Comparison of ENCODE assay signal across 12 cellular contexts in genomic region chr22:46104170-46104880, GRCh38. TPM values are rescaled to one million over a fixed set of nuclear protein-coding genes. Genes with fewer than 3 reads are reported as not detected.
DNase-seq lines count a peak whose midpoint lies in the region; ATAC-seq and TF ChIP-seq lines count a peak whose summit lies in the region.
"Had no signal": no experiment of that assay in that cellular context is flagged by ENCODE, and none has a peak within 500 bp of the region (broad histone marks: within the 10 kb centered on the region; RNA-seq: fewer than 3 reads in every experiment).

No MANE protein-coding gene starts in this region.

- H3K27ac ChIP-seq in ACC112 (ENCODE audit: low read depth, low read length): peak overlapping the region; percentile 63; the same call in 1 of the 2 replicates
- H3K27ac ChIP-seq in heart right ventricle: peak overlapping the region; percentile 75 to 94 (median 86)
- peak overlapping the region; percentile 89 to 91 for H3K27ac ChIP-seq in prostate gland

- H3K79me2 ChIP-seq in ACC112 (ENCODE audit: control insufficient read depth, insufficient read depth, low read length, unreplicated experiment): peaks cover 44% of the 10 kb centered on the region
- H3K79me2 ChIP-seq: hepatocyte had no signal

- H3K4me3 ChIP-seq in ACC112 (ENCODE audit: low read depth, low read length): no peak overlapping the region
- peak overlapping the region in 4 of 10 donors; percentile 1 to 28 (median 14) for H3K4me3 ChIP-seq in heart right ventricle
- no peak overlapping the region for H3K4me3 ChIP-seq in prostate gland
- H3K4me3 ChIP-seq: hepatocyte had no signal

- no peaks in the 10 kb centered on the region for H3K9me3 Mint-ChIP-seq in naive thymus-derived CD8-positive, alpha-beta T cell

- 57 to 78% methylated on average over 40 of the region's 40 CpGs for WGBS in heart right ventricle, 2 donors
- WGBS in prostate gland: 47% methylated on average over 30 of the region's 40 CpGs

- no peak for TF ChIP-seq POLR2A in prostate gland (IDR thresholded peaks at IDR 0.05)

- H3K4me1 ChIP-seq in ACC112 (ENCODE audit: control insufficient read depth, insufficient read depth, low read length, unreplicated experiment): peaks cover 38% of the 10 kb centered on the region
- peaks cover 71 to 100% (median 83%) of the 10 kb centered on the region in 9 donors for H3K4me1 ChIP-seq in heart right ventricle
- H3K4me1 ChIP-seq in prostate gland (replicated peaks): peaks cover 65% of the 10 kb centered on the region

- POLR2A ChIA-PET in naive thymus-derived CD8-positive, alpha-beta T cell (lab: Charles Lee): no interaction called here

- TF ChIP-seq CTCF in heart right ventricle (IDR thresholded peaks at IDR 0.05): no peak
- no peak for TF ChIP-seq CTCF in prostate gland (IDR thresholded peaks at IDR 0.05)

- peaks cover 0 to 13% (median 2%) of the 10 kb centered on the region in 3 donors for H3K36me3 Mint-ChIP-seq in naive thymus-derived CD8-positive, alpha-beta T cell

- intact Hi-C loops in heart right ventricle (cut with DNase I) (loop anchor here in 1 of 10 donors (2.0 kb wide), 1 partner anchor 16 kb away; no protein-coding TSS in a partner anchor), prostate gland (cut with DNase I) (no loop called here)

- H3K36me3 ChIP-seq in ACC112 (ENCODE audit: insufficient read depth, low read length) (no peaks in the 10 kb centered on the region), heart right ventricle (peaks cover 0 to 99% (median 35%) of the 10 kb centered on the region in 9 donors), prostate gland (peaks cover 0 to 14% of the 10 kb centered on the region in 2 donors)

- H3K27me3 ChIP-seq in ACC112 (ENCODE audit: insufficient read depth, low read length) (no peaks in the 10 kb centered on the region), heart right ventricle (no peaks in the 10 kb centered on the region), prostate gland (replicated peaks; ENCODE audit: insufficient read depth) (no peaks in the 10 kb centered on the region)
- H3K27me3 ChIP-seq: hepatocyte had no signal

- no peak overlapping the region for H3K4me3 Mint-ChIP-seq in naive thymus-derived CD8-positive, alpha-beta T cell

- no peaks in the 10 kb centered on the region for H3K9me3 ChIP-seq in heart right ventricle
- no peaks in the 10 kb centered on the region for H3K9me3 ChIP-seq in prostate gland

- H3K27me3 Mint-ChIP-seq in naive thymus-derived CD8-positive, alpha-beta T cell: no peaks in the 10 kb centered on the region

- no peak overlapping the region for H2AFZ ChIP-seq in ACC112 (ENCODE audit: low read length, unreplicated experiment)
- H2AFZ ChIP-seq: hepatocyte had no signal

- H3K27ac Mint-ChIP-seq in naive thymus-derived CD8-positive, alpha-beta T cell: peak overlapping the region in 1 of 10 donors; percentile 41

- DNase-seq in amygdala (lab: John Stamatoyannopoulos, UW) (peak in 35 of 56 donors; percentile 26 to 80 (median 64)), heart right ventricle (peak in 1 of 2 donors; percentile 51), prostate gland (ENCODE audit: low spot score) (no peak), NOMO-1 (lab: John Stamatoyannopoulos, UW; ENCODE audit: unreplicated experiment in 2 of 2) (no peak), NCI-H82 (lab: John Stamatoyannopoulos, UW) (no peak)
- DNase-seq in naive thymus-derived CD8-positive, alpha-beta T cell: no peak
- DNase-seq: central memory CD4-positive, alpha-beta T cell; NCI-H69; T-helper 9 cell had no signal

- ATAC-seq in heart right ventricle (peak; percentile 5 to 58 (median 13)), HG02642 (IDR thresholded peaks at IDR 0.05; ENCODE audit: poor library complexity, unreplicated experiment) (no peak)
- ATAC-seq in naive thymus-derived CD8-positive, alpha-beta T cell: no peak

- peaks cover 0 to 1% (median 0%) of the 10 kb centered on the region in 4 donors for H3K4me1 Mint-ChIP-seq in naive thymus-derived CD8-positive, alpha-beta T cell

RNA-seq across cellular contexts. Expression of gene PPARA, which starts 46.0 kb away (rescaled TPM):
- total RNA-seq in heart right ventricle (10 to 100 TPM; 69.0 to 89.5 (median 81.1) TPM), prostate gland (10 to 100 TPM; 21.2 to 27.3 TPM)
- polyA plus RNA-seq in heart right ventricle: 10 to 100 TPM; 15.5 to 20.3 TPM
- 10 to 100 TPM; 18.4 to 22.6 TPM for total RNA-seq in naive thymus-derived CD8-positive, alpha-beta T cell
- polyA plus RNA-seq in naive thymus-derived CD8-positive, alpha-beta T cell: 1 to 10 TPM; 3.5 to 3.7 (median 3.7) TPM

Comparison
In these comparisons a context has a peak if more than half of its experiments do, and no peak if none do; other contexts are left out.
1. DNase-seq: peak in amygdala (35 of 56); none in prostate gland (single experiment), naive thymus-derived CD8-positive, alpha-beta T cell (0 of 10), NOMO-1 (0 of 2) and NCI-H82 (single experiment).
2. ATAC-seq: peak in heart right ventricle (8 of 8); none in naive thymus-derived CD8-positive, alpha-beta T cell (0 of 2) and HG02642 (single experiment).
3. Peak in every context shown above with its lines, with median percentiles within 50 percentile points of each other: H3K27ac ChIP-seq.